ENCODE assay signal across 9 cellular contexts in the genomic region with DNA sequence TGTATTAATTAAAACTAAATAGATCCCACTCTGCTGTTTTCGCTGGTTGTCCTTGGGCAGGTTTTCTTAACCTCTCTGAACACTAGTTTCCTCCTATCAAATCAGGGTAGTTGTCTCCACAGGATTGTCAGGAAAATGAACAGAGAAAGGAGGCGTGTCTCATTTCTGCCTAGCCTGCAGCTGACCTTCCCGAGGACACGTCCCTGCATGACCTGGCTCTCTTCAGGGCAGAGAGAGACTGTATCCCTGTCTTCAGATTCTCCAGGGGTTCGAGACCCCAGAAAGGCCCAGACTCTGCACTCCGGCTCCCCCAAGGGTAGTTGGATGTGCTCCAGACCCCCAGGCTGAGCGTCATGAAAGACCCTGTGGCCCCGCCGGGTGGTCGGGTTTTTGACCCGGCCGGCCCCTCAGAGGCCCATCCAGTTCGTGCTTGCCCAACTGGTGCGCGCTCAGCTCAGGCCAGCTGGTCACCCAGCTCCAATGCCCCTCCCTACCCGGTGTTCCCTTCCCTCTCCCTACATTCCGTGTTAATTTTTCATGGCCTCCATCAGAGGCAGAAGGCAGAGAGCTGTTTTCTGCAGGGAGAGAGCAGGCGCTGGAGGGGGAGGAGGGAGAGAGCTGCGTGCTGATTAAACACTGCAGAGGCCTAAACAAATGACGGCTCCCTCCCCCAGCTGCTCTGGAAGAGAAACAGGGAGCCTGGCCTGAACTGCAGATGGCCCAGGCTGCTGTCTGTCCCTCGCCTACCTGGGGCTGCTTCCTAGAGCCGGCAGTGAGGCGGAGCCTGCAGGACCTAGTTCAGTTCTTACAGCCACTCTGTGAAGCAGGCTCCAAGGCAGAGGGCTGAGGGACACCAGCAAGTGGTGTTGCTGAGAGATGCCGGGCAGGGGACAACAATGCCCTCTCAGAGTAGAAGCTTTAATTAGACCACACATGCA.
A peak's percentile ranks its signal among the peaks of the same experiment; 100 is the strongest.
DNase-seq lines count a peak whose midpoint lies in the region; ATAC-seq and TF ChIP-seq lines count a peak whose summit lies in the region.
"Had no signal": no experiment of that assay in that cellular context is flagged by ENCODE, and none has a peak within 500 bp of the region (broad histone marks: within the 10 kb centered on the region; RNA-seq: fewer than 3 reads in every experiment).

No MANE protein-coding gene starts in this region.

- TF ChIP-seq POLR2A in GM15510 (IDR thresholded peaks at IDR 0.05; ENCODE audit: borderline replicate concordance, extremely low read depth, insufficient read length) = peak; percentile 17
- no peak for TF ChIP-seq POLR2A in Peyer's patch (IDR thresholded peaks at IDR 0.05)

- no peaks in the 10 kb centered on the region for H3K9me2 ChIP-seq in PC-3 (replicated peaks; ENCODE audit: low read length)

- TF ChIP-seq CTCF in Peyer's patch (IDR thresholded peaks at IDR 0.05) = no peak
- no peak for TF ChIP-seq CTCF in PC-3 (conservative IDR thresholded peaks at IDR 0.05; ENCODE audit: low read depth, low read length)

- peak overlapping the region in 3 of 4 donors; percentile 10 to 63 (median 35) for H3K27ac ChIP-seq in Peyer's patch
- no peak overlapping the region for H3K27ac ChIP-seq in PC-3 (ENCODE audit: low read length)

- H3K4me3 ChIP-seq in Peyer's patch (no peak overlapping the region), PC-3 (ENCODE audit: low read length) (no peak overlapping the region)
- H3K4me3 ChIP-seq: skin epidermis had no signal

- peaks cover 0 to 23% (median 0%) of the 10 kb centered on the region in 3 donors for H3K36me3 ChIP-seq in Peyer's patch
- peaks cover 9% of the 10 kb centered on the region; the same call in 1 of the 2 replicates for H3K36me3 ChIP-seq in PC-3 (ENCODE audit: low read depth, low read length)

- no TSS peak for BruUV-seq in PC-3 (replicated peaks; lab: Mats Ljungman, UMichigan)

- DNase-seq in Peyer's patch = no peak
- DNase-seq in left cardiac atrium = no peak
- peak; percentile 81 for DNase-seq in retina
- DNase-seq in activated CD4-positive, CD25-positive, alpha-beta regulatory T cell treated with anti-CD3 and anti-CD28 coated beads, Interleukin-2, amount 50 U/mL, for 72 hours = no peak
- no peak for DNase-seq in PC-3
- DNase-seq in activated CD8-positive, alpha-beta memory T cell treated with anti-CD3 and anti-CD28 coated beads, Interleukin-2, amount 50 U/mL, for 4 hours = no peak

- ATAC-seq in left cardiac atrium (peak; percentile 24 to 36), PC-3 (no peak), HG03354 (IDR thresholded peaks at IDR 0.05; ENCODE audit: poor library complexity, severe bottlenecking, unreplicated experiment) (no peak)

- H3K27me3 ChIP-seq in Peyer's patch (no peaks in the 10 kb centered on the region), PC-3 (ENCODE audit: low read length) (no peaks in the 10 kb centered on the region)

- no peak overlapping the region for H3K4me2 ChIP-seq in PC-3 (ENCODE audit: low read length)

- no peak overlapping the region for H2AFZ ChIP-seq in PC-3 (ENCODE audit: low read length)

- H3F3A ChIP-seq in PC-3 (ENCODE audit: low read length, unreplicated experiment) = no peaks in the 10 kb centered on the region

- H4K20me1 ChIP-seq in PC-3 (ENCODE audit: low read length) = no peaks in the 10 kb centered on the region

- H3K9me3 ChIP-seq in Peyer's patch (no peaks in the 10 kb centered on the region), PC-3 (ENCODE audit: low read length) (no peaks in the 10 kb centered on the region)

- intact Hi-C loops in left cardiac atrium (cut with DNase I) (no loop called here), PC-3 (cut with micrococcal nuclease) (no loop called here)

- POLR2A ChIA-PET in PC-3 (lab: Charles Lee; ENCODE audit: unreplicated experiment) = interaction anchor here (0.6 kb wide), 3 partner anchors 19 to 193 kb away, joined by 3 to 8 read pairs (median 4); no protein-coding TSS in a partner anchor

- H3K9ac ChIP-seq in PC-3 (ENCODE audit: low read length) = no peak overlapping the region

- H3K79me2 ChIP-seq in PC-3 (ENCODE audit: low read length) = peaks cover 5% of the 10 kb centered on the region

- peaks cover 0 to 24% (median 2%) of the 10 kb centered on the region in 4 donors for H3K4me1 ChIP-seq in Peyer's patch
- H3K4me1 ChIP-seq in PC-3 (ENCODE audit: insufficient read depth, low read length) = peaks cover 32% of the 10 kb centered on the region

- CTCF ChIA-PET in PC-3 (lab: Charles Lee) = no interaction called here

Comparison
In these comparisons a context has a peak if more than half of its experiments do, and no peak if none do; other contexts are left out.
1. ATAC-seq: peak in left cardiac atrium (2 of 2); none in PC-3 (single experiment) and HG03354 (single experiment).